8 cellular contexts compared by ENCODE assay signal in genomic region chr17:44066204-44066930, GRCh38. TPM values are rescaled to one million over a fixed set of nuclear protein-coding genes. Genes with fewer than 3 reads are reported as not detected.
DNase-seq lines count a peak whose midpoint lies in the region; ATAC-seq and TF ChIP-seq lines count a peak whose summit lies in the region.

LSM12 (minus strand) TSS chr17:44066671; CDS start chr17:44066587, 84 bp downstream.

- H3K9me3 Mint-ChIP-seq in Calu3 (ENCODE audit: low read depth, unreplicated experiment), result no peaks in the 10 kb centered on the region
- no peaks in the 10 kb centered on the region for H3K9me3 Mint-ChIP-seq in activated T-cell treated with anti-CD3 and anti-CD28 coated beads, Interleukin-2, amount 50 U/mL, for 24 hours

- peak within 1 kb of the TSS; percentile 85 for H3K27ac Mint-ChIP-seq in Calu3 (ENCODE audit: unreplicated experiment)
- peak within 1 kb of the TSS; percentile 94 for H3K27ac Mint-ChIP-seq in activated T-cell treated with anti-CD3 and anti-CD28 coated beads, Interleukin-2, amount 50 U/mL, for 24 hours

- peak; percentile 99 for DNase-seq in Calu3
- peak; percentile 96 for DNase-seq in KBM-7
- no peak for DNase-seq in Panc1 (ENCODE audit: low read depth, low spot score)
- peak; percentile 97 for DNase-seq in activated T-cell treated with anti-CD3 and anti-CD28 coated beads, Interleukin-2, amount 50 U/mL, for 24 hours
- peak; percentile 75 to 77 for DNase-seq in stimulated activated CD8-positive, alpha-beta memory T cell treated with anti-CD3 and anti-CD28 coated beads, Interleukin-4, amount 100 ng/mL, for 4 hours (ENCODE audit: low read depth in 2 of 2, low spot score in 1 of 2)

- ATAC-seq in GM21576 (IDR thresholded peaks at IDR 0.05; ENCODE audit: unreplicated experiment) (peak; percentile 54), Panc1 (peak; percentile 92)

- H3K9me3 ChIP-seq in Panc1 (ENCODE audit: control insufficient read depth, insufficient read depth, low read depth, low read length), result no peaks in the 10 kb centered on the region
- H3K9me3 ChIP-seq in esophagus (ENCODE audit: control insufficient read depth in 2 of 2, insufficient read depth in 1 of 2, low read depth in 1 of 2, low read length in 1 of 2), result no peaks in the 10 kb centered on the region
- no peaks in the 10 kb centered on the region for H3K9me3 ChIP-seq in mucosa of stomach (ENCODE audit: control insufficient read depth, low read length)

- H3K4me3 Mint-ChIP-seq in Calu3 (ENCODE audit: low read depth, unreplicated experiment), result peak within 1 kb of the TSS; percentile 88
- H3K4me3 Mint-ChIP-seq in activated T-cell treated with anti-CD3 and anti-CD28 coated beads, Interleukin-2, amount 50 U/mL, for 24 hours, result peak within 1 kb of the TSS; percentile 97

- WGBS in esophagus, 2 donors, result 0% methylated on average over 61 to 65 of the region's 65 CpGs

- H3K9ac ChIP-seq in mucosa of stomach (ENCODE audit: low read length), result peak within 1 kb of the TSS; percentile 91

- H3K27me3 Mint-ChIP-seq in Calu3 (ENCODE audit: unreplicated experiment), result no peaks in the 10 kb centered on the region
- H3K27me3 Mint-ChIP-seq in activated T-cell treated with anti-CD3 and anti-CD28 coated beads, Interleukin-2, amount 50 U/mL, for 24 hours, result no peaks in the 10 kb centered on the region

- POLR2A ChIA-PET in Panc1 (lab: Charles Lee), result no interaction called here

- no peak for TF ChIP-seq CTCF in Calu3 (IDR thresholded peaks at IDR 0.05; ENCODE audit: unreplicated experiment)
- TF ChIP-seq CTCF in Panc1 (IDR thresholded peaks at IDR 0.05), result no peak

- peak within 1 kb of the TSS; percentile 70 to 81 for H3K4me3 ChIP-seq in Panc1 (ENCODE audit: low read depth in 2 of 2, low read length in 2 of 2)
- peak within 1 kb of the TSS; percentile 69 to 74 for H3K4me3 ChIP-seq in esophagus (ENCODE audit: low read depth in 1 of 2, low read length in 2 of 2)
- H3K4me3 ChIP-seq in mucosa of stomach (ENCODE audit: low read length), result peak within 1 kb of the TSS; percentile 97

- peaks cover 77% of the 10 kb centered on the region for H3K36me3 Mint-ChIP-seq in Calu3 (ENCODE audit: insufficient read depth, unreplicated experiment)
- peaks cover 47% of the 10 kb centered on the region for H3K36me3 Mint-ChIP-seq in activated T-cell treated with anti-CD3 and anti-CD28 coated beads, Interleukin-2, amount 50 U/mL, for 24 hours (ENCODE audit: low read depth)

- H3K4me1 ChIP-seq in Panc1 (ENCODE audit: control insufficient read depth, insufficient read depth, low read length) (peaks cover 15% of the 10 kb centered on the region), esophagus (ENCODE audit: control insufficient read depth in 2 of 2, insufficient read depth in 2 of 2, low read length in 1 of 2) (peaks cover 0 to 3% of the 10 kb centered on the region in 2 donors), mucosa of stomach (ENCODE audit: control insufficient read depth, insufficient read depth, low read length) (peaks cover 18% of the 10 kb centered on the region)

- BruUV-seq in Calu3 (replicated peaks; lab: Mats Ljungman, UMichigan) (no TSS peak), Panc1 (replicated peaks; lab: Mats Ljungman, UMichigan) (no TSS peak)

- H3K27ac ChIP-seq in Panc1 (ENCODE audit: low read length), result peak within 1 kb of the TSS; percentile 91
- H3K27ac ChIP-seq in esophagus (ENCODE audit: low read depth in 2 of 2, low read length in 1 of 2), result peak within 1 kb of the TSS; percentile 87 to 94

- H3K36me3 ChIP-seq in Panc1 (ENCODE audit: control insufficient read depth, insufficient read depth, low read length), result peaks cover 9% of the 10 kb centered on the region
- H3K36me3 ChIP-seq in esophagus (ENCODE audit: control insufficient read depth in 2 of 2, insufficient read depth in 2 of 2, low read length in 1 of 2), result peaks cover 0 to 2% of the 10 kb centered on the region in 2 donors
- no peaks in the 10 kb centered on the region for H3K36me3 ChIP-seq in mucosa of stomach (ENCODE audit: control insufficient read depth, insufficient read depth, low read length)

- no peaks in the 10 kb centered on the region for H3K27me3 ChIP-seq in Panc1 (ENCODE audit: control insufficient read depth, insufficient read depth, low read length)
- H3K27me3 ChIP-seq in esophagus (ENCODE audit: control insufficient read depth in 1 of 2, insufficient read depth in 2 of 2, low read length in 2 of 2), result no peaks in the 10 kb centered on the region
- no peaks in the 10 kb centered on the region for H3K27me3 ChIP-seq in mucosa of stomach (ENCODE audit: control insufficient read depth, insufficient read depth, low read length)

- intact Hi-C loops in Calu3 (cut with micrococcal nuclease; ENCODE audit: unreplicated experiment), result no loop called here
- intact Hi-C loops in Panc1 (cut with micrococcal nuclease; ENCODE audit: unreplicated experiment), result no loop called here

- H3K4me1 Mint-ChIP-seq in Calu3 (ENCODE audit: low read depth, unreplicated experiment), result peaks cover 48% of the 10 kb centered on the region
- peaks cover 63% of the 10 kb centered on the region for H3K4me1 Mint-ChIP-seq in activated T-cell treated with anti-CD3 and anti-CD28 coated beads, Interleukin-2, amount 50 U/mL, for 24 hours (ENCODE audit: low read depth)

- CTCF ChIA-PET in Calu3 (lab: Charles Lee) (interaction anchor here (0.6 to 1.9 kb wide), 10 partner anchors 9 to 261 kb away, joined by 3 to 8 read pairs (median 4); partner anchors contain the start of gene HDAC5), Panc1 (lab: Charles Lee) (no interaction called here)

- in situ Hi-C loops in KBM-7 (cut with MboI; ENCODE audit: low pct_unique_long_range_greater_than_20kb, low sequenced_read_pairs) (no loop called here), Panc1 (cut with HindIII; ENCODE audit: low pct_unique_long_range_greater_than_20kb, low sequenced_read_pairs) (no loop called here)

RNA-seq across cellular contexts. Expression of gene LSM12, which starts in this region (rescaled TPM):
- 79.5 and 90.6 TPM in 2 replicates for total RNA-seq in Calu3 (2022)
- 73.0 TPM for total RNA-seq in Panc1 (2021; ENCODE audit: unreplicated experiment)
- polyA plus RNA-seq in Panc1 (2012; ENCODE audit: insufficient read length), result 34.8 TPM
- 10 to 100 TPM; 25.4 to 46.9 TPM for polyA plus RNA-seq in esophagus
